ENCODE assay signal across 13 cellular contexts in genomic region chr4:186932631-186933150, GRCh38.
A peak's percentile ranks its signal among the peaks of the same experiment; 100 is the strongest.
DNase-seq lines count a peak whose midpoint lies in the region; ATAC-seq and TF ChIP-seq lines count a peak whose summit lies in the region.
"Had no signal": no experiment of that assay in that cellular context is flagged by ENCODE, and none has a peak within 500 bp of the region (broad histone marks: within the 10 kb centered on the region; RNA-seq: fewer than 3 reads in every experiment).

No MANE protein-coding gene starts in this region.

- ATAC-seq in Panc1 (no peak), foreskin keratinocyte (no peak), upper lobe of right lung (peak; percentile 45), GM19324 (IDR thresholded peaks at IDR 0.05; ENCODE audit: low FRiP score, unreplicated experiment) (no peak)
- ATAC-seq: activated CD4-positive, CD25-positive, alpha-beta regulatory T cell treated with anti-CD3 and anti-CD28 coated beads, Interleukin-2, amount 50 U/mL, for 24 hours had no signal

- H3K4me3 ChIP-seq in Panc1 (ENCODE audit: low read depth in 2 of 2, low read length in 2 of 2) (no peak overlapping the region), upper lobe of right lung (no peak overlapping the region)

- in situ Hi-C loops in Panc1 (cut with HindIII; ENCODE audit: low pct_unique_long_range_greater_than_20kb, low sequenced_read_pairs): no loop called here

- intact Hi-C loops in Panc1 (cut with micrococcal nuclease; ENCODE audit: unreplicated experiment) (no loop called here), upper lobe of right lung (cut with DNase I) (no loop called here)

- no TSS peak for BruUV-seq in Panc1 (replicated peaks; lab: Mats Ljungman, UMichigan)

- H3K9me3 ChIP-seq in Panc1 (ENCODE audit: control insufficient read depth, insufficient read depth, low read depth, low read length) (no peaks in the 10 kb centered on the region), upper lobe of right lung (no peaks in the 10 kb centered on the region)

- H3K36me3 ChIP-seq in Panc1 (ENCODE audit: control insufficient read depth, insufficient read depth, low read length): no peaks in the 10 kb centered on the region
- H3K36me3 ChIP-seq in upper lobe of right lung: no peaks in the 10 kb centered on the region

- 0 out of 2 replicates have a peak overlapping the region, but pooled peaks have one; percentile 29 for H3K27ac ChIP-seq in Panc1 (ENCODE audit: low read length)
- H3K27ac ChIP-seq in foreskin keratinocyte: peak overlapping the region; percentile 42
- no peak overlapping the region for H3K27ac ChIP-seq in upper lobe of right lung
- H3K27ac ChIP-seq: RWPE1 had no signal

- H3K4me1 ChIP-seq in Panc1 (ENCODE audit: control insufficient read depth, insufficient read depth, low read length): peaks cover 12% of the 10 kb centered on the region
- peaks cover 26% of the 10 kb centered on the region for H3K4me1 ChIP-seq in foreskin keratinocyte
- no peaks in the 10 kb centered on the region for H3K4me1 ChIP-seq in upper lobe of right lung

- DNase-seq in NCI-H510A treated with DMSO at 0.1 percent for 48 hours (lab: John Stamatoyannopoulos, UW) (peak; percentile 63), NCI-H510A (lab: John Stamatoyannopoulos, UW) (no peak), Panc1 (ENCODE audit: low read depth, low spot score) (no peak), foreskin keratinocyte (peak in 1 of 2 donors; percentile 52), upper lobe of right lung (no peak), NCI-H1436 (lab: John Stamatoyannopoulos, UW) (no peak), T-helper 1 cell (no peak)
- DNase-seq: ACHN; NCI-H1930; stimulated activated CD4-positive, alpha-beta T cell treated with anti-CD3 and anti-CD28 coated beads, Interleukin-2, amount 100 ng/mL, for 24 hours had no signal

- CTCF ChIA-PET in Panc1 (lab: Charles Lee): interaction anchor here (0.6 kb wide), 1 partner anchor 549 kb away, joined by 3 read pairs; no protein-coding TSS in a partner anchor

- H3K27me3 ChIP-seq in Panc1 (ENCODE audit: control insufficient read depth, insufficient read depth, low read length): no peaks in the 10 kb centered on the region
- no peaks in the 10 kb centered on the region for H3K27me3 ChIP-seq in foreskin keratinocyte
- no peaks in the 10 kb centered on the region for H3K27me3 ChIP-seq in upper lobe of right lung

- TF ChIP-seq CTCF in Panc1 (IDR thresholded peaks at IDR 0.05) (no peak), foreskin keratinocyte (conservative IDR thresholded peaks at IDR 0.05) (no peak), upper lobe of right lung (IDR thresholded peaks at IDR 0.05) (no peak)

- POLR2A ChIA-PET in Panc1 (lab: Charles Lee): no interaction called here
